ENCODE assay signal across 2 cellular contexts in the genomic region with DNA sequence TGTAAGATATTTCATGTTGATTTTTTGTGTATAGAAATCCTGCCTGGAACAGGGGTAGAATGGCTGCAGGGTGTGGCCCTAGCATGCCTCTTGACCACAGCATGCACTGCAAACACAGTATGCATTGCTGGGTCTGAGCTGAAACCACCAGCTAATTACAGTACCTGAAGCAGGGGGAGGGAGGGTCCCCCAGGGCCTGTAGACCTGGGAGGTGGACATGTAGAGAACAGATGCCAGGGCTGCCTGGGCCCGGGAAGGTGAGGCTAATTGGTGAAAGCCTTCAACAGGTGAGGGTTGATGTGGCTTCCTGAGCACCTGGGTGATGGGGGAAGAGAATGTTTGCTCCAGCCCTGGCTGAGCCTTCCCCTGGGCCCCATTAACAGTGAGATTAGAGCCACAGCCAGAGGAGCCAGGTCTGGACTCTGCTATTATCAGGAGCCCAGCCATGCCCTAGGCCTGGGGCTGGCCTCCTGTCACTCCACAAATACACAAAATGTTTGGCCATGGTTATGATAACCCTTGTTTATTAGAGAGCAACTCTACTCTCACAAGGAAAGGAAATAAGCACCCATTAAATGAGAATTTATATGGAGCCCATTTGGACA.
TF ChIP-seq lines count a peak whose summit lies in the region.

No MANE protein-coding gene starts in this region.

TF ChIP-seq in SK-N-SH, 30 proteins besides CTCF, POLR2A, EP300 and RAD21 (continued from another document):
- TF ChIP-seq NFIC (IDR thresholded peaks at IDR 0.05; ENCODE audit: borderline replicate concordance) (no peak), ELF1 (IDR thresholded peaks at IDR 0.05) (no peak), JUND (IDR thresholded peaks at IDR 0.05) (no peak), RCOR1 (IDR thresholded peaks at IDR 0.05; ENCODE audit: low read length) (no peak), MXI1 (IDR thresholded peaks at IDR 0.05; ENCODE audit: low read depth, low read length) (no peak), MEF2A (IDR thresholded peaks at IDR 0.05; ENCODE audit: borderline replicate concordance, low read depth) (no peak), TEAD4 (IDR thresholded peaks at IDR 0.05; ENCODE audit: borderline replicate concordance, insufficient read depth) (no peak)
- TF ChIP-seq, protein P1, sequence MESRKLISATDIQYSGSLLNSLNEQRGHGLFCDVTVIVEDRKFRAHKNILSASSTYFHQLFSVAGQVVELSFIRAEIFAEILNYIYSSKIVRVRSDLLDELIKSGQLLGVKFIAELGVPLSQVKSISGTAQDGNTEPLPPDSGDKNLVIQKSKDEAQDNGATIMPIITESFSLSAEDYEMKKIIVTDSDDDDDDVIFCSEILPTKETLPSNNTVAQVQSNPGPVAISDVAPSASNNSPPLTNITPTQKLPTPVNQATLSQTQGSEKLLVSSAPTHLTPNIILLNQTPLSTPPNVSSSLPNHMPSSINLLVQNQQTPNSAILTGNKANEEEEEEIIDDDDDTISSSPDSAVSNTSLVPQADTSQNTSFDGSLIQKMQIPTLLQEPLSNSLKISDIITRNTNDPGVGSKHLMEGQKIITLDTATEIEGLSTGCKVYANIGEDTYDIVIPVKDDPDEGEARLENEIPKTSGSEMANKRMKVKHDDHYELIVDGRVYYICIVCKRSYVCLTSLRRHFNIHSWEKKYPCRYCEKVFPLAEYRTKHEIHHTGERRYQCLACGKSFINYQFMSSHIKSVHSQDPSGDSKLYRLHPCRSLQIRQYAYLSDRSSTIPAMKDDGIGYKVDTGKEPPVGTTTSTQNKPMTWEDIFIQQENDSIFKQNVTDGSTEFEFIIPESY (IDR thresholded peaks at IDR 0.05; ENCODE audit: borderline replicate concordance, low read depth), result no peak

TF ChIP-seq in SK-N-SH treated with all-trans-retinoic acid at 6 μM for 48 hours, 23 proteins besides CTCF, POLR2A, EP300 and RAD21 (continued from another document):
- TF ChIP-seq PATZ1 (CRISPR knock-in tag; IDR thresholded peaks at IDR 0.05; ENCODE audit: borderline replicate concordance) (no peak), RARB (CRISPR knock-in tag; IDR thresholded peaks at IDR 0.05) (no peak), PPARA (CRISPR knock-in tag; IDR thresholded peaks at IDR 0.05; ENCODE audit: borderline replicate concordance) (no peak), TSHZ2 (CRISPR knock-in tag; IDR thresholded peaks at IDR 0.05) (no peak), ISL1 (CRISPR knock-in tag; IDR thresholded peaks at IDR 0.05) (no peak), ZNF565 (CRISPR knock-in tag; conservative IDR thresholded peaks at IDR 0.05; ENCODE audit: low read depth) (no peak), TOX (CRISPR knock-in tag; IDR thresholded peaks at IDR 0.05; ENCODE audit: borderline replicate concordance) (no peak), ZNF8 (CRISPR knock-in tag; IDR thresholded peaks at IDR 0.05) (no peak), ZNF70 (CRISPR knock-in tag; IDR thresholded peaks at IDR 0.05) (no peak), ZC3H10 (CRISPR knock-in tag; IDR thresholded peaks at IDR 0.05) (no peak)
- TF ChIP-seq, protein P2, sequence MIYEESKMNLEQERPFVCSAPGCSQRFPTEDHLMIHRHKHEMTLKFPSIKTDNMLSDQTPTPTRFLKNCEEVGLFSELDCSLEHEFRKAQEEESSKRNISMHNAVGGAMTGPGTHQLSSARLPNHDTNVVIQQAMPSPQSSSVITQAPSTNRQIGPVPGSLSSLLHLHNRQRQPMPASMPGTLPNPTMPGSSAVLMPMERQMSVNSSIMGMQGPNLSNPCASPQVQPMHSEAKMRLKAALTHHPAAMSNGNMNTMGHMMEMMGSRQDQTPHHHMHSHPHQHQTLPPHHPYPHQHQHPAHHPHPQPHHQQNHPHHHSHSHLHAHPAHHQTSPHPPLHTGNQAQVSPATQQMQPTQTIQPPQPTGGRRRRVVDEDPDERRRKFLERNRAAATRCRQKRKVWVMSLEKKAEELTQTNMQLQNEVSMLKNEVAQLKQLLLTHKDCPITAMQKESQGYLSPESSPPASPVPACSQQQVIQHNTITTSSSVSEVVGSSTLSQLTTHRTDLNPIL (CRISPR knock-in tag; IDR thresholded peaks at IDR 0.05; ENCODE audit: low read depth), result no peak
